In the genomic region with DNA sequence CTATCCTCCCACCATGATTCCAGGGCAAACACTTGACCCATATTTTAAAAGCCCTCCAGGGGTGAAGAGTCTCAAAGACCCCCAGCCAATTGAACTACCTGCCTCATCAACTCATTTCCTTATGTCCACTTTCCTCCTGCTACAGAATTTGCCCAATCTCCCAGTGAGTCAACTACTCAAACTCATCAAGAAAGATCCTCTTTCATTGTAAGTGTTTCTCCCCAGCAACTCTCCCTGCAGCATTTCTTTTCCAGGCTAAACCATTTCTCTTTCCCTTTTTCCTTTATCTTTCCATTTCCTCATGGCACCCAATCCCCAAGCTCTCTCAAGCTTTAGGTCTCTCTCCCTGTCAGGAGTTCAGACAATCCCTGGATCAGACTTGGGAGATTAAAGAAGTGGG, we compare ENCODE assay signal across 10 cellular contexts. TPM values are rescaled to one million over a fixed set of nuclear protein-coding genes. Genes with fewer than 3 reads are reported as not detected.
A peak's percentile ranks its signal among the peaks of the same experiment; 100 is the strongest.
DNase-seq lines count a peak whose midpoint lies in the region; ATAC-seq and TF ChIP-seq lines count a peak whose summit lies in the region.
"Had no signal": no experiment of that assay in that cellular context is flagged by ENCODE, and none has a peak within 500 bp of the region (broad histone marks: within the 10 kb centered on the region; RNA-seq: fewer than 3 reads in every experiment).

No MANE protein-coding gene starts in this region.

- DNase-seq in activated T-cell treated with anti-CD3 and anti-CD28 coated beads, Interleukin-2, amount 50 U/mL, for 72 hours = no peak
- no peak for DNase-seq in activated T-cell treated with anti-CD3 and anti-CD28 coated beads, Interleukin-2, amount 50 U/mL, for 1 hour
- DNase-seq in Panc1 (ENCODE audit: low read depth, low spot score) (no peak), activated gamma-delta T cell treated with Interleukin-2 at 50 U/mL for 16 hours (no peak), NCI-H2196 (lab: John Stamatoyannopoulos, UW; ENCODE audit: unreplicated experiment) (no peak)
- DNase-seq in effector memory CD4-positive, alpha-beta T cell = no peak

- H3K4me3 Mint-ChIP-seq in activated T-cell treated with anti-CD3 and anti-CD28 coated beads, Interleukin-2, amount 50 U/mL, for 72 hours = peak overlapping the region; percentile 91 to 92

- in situ Hi-C loops in Panc1 (cut with HindIII; ENCODE audit: low pct_unique_long_range_greater_than_20kb, low sequenced_read_pairs) = no loop called here

- peaks cover 16% of the 10 kb centered on the region for H3K27me3 Mint-ChIP-seq in activated T-cell treated with anti-CD3 and anti-CD28 coated beads, Interleukin-2, amount 50 U/mL, for 72 hours (ENCODE audit: low read depth)

- H3K27ac ChIP-seq in Panc1 (ENCODE audit: low read length) = peak overlapping the region; percentile 23; the same call in 1 of the 2 replicates
- peak overlapping the region; percentile 34 for H3K27ac ChIP-seq in effector memory CD4-positive, alpha-beta T cell (ENCODE audit: insufficient read depth, low read length, poor library complexity, severe bottlenecking)
- H3K27ac ChIP-seq: brain microvascular endothelial cell, right lobe of liver had no signal

- H3K27me3 ChIP-seq in Panc1 (ENCODE audit: control insufficient read depth, insufficient read depth, low read length) = no peaks in the 10 kb centered on the region
- H3K27me3 ChIP-seq in effector memory CD4-positive, alpha-beta T cell (replicated peaks; ENCODE audit: control insufficient read depth, insufficient read depth, low read length, poor library complexity, severe bottlenecking) = no peaks in the 10 kb centered on the region
- H3K27me3 ChIP-seq in skeletal muscle satellite cell (ENCODE audit: control insufficient read depth, insufficient read depth, low read length) = peaks cover 6% of the 10 kb centered on the region
- H3K27me3 ChIP-seq: brain microvascular endothelial cell had no signal

- POLR2A ChIA-PET in Panc1 (lab: Charles Lee) = no interaction called here

- BruUV-seq in Panc1 (replicated peaks; lab: Mats Ljungman, UMichigan) = TSS peak; percentile 76

- no peaks in the 10 kb centered on the region for H3K9me3 Mint-ChIP-seq in activated T-cell treated with anti-CD3 and anti-CD28 coated beads, Interleukin-2, amount 50 U/mL, for 72 hours

- intact Hi-C loops in Panc1 (cut with micrococcal nuclease; ENCODE audit: unreplicated experiment) = loop anchor here (2.0 kb wide), 1 partner anchor 53 kb away; no protein-coding TSS in a partner anchor

- H3K36me3 Mint-ChIP-seq in activated T-cell treated with anti-CD3 and anti-CD28 coated beads, Interleukin-2, amount 50 U/mL, for 72 hours (ENCODE audit: insufficient read depth in 2 of 2) = peaks cover 4 to 5% of the 10 kb centered on the region in 2 donors

- CTCF ChIA-PET in Panc1 (lab: Charles Lee) = no interaction called here

- no peak overlapping the region for H3K27ac Mint-ChIP-seq in activated T-cell treated with anti-CD3 and anti-CD28 coated beads, Interleukin-2, amount 50 U/mL, for 72 hours

- H3K9me3 ChIP-seq in Panc1 (ENCODE audit: control insufficient read depth, insufficient read depth, low read depth, low read length) (no peaks in the 10 kb centered on the region), skeletal muscle satellite cell (replicated peaks; ENCODE audit: low read length) (no peaks in the 10 kb centered on the region)
- H3K9me3 ChIP-seq in effector memory CD4-positive, alpha-beta T cell (ENCODE audit: control insufficient read depth, low read length) = no peaks in the 10 kb centered on the region
- H3K9me3 ChIP-seq: right lobe of liver had no signal

- H3K4me3 ChIP-seq in Panc1 (ENCODE audit: low read depth in 2 of 2, low read length in 2 of 2) (no peak overlapping the region; a peak in 1 of 4 replicates), skeletal muscle satellite cell (ENCODE audit: low read length) (no peak overlapping the region)
- no peak overlapping the region for H3K4me3 ChIP-seq in effector memory CD4-positive, alpha-beta T cell (ENCODE audit: insufficient read depth, low read depth, low read length, poor library complexity, severe bottlenecking)

- H3K4me1 ChIP-seq in Panc1 (ENCODE audit: control insufficient read depth, insufficient read depth, low read length) (peaks cover 13% of the 10 kb centered on the region), skeletal muscle satellite cell (ENCODE audit: control insufficient read depth, insufficient read depth, low read length) (peaks cover 9% of the 10 kb centered on the region)
- peaks cover 12% of the 10 kb centered on the region for H3K4me1 ChIP-seq in effector memory CD4-positive, alpha-beta T cell (ENCODE audit: control insufficient read depth, insufficient read depth, low read length, poor library complexity, severe bottlenecking)

- H3K9ac ChIP-seq in skeletal muscle satellite cell (ENCODE audit: low read depth, low read length) = no peak overlapping the region

- H3K36me3 ChIP-seq in Panc1 (ENCODE audit: control insufficient read depth, insufficient read depth, low read length) (peaks cover 2% of the 10 kb centered on the region; the same call in 1 of the 2 replicates), skeletal muscle satellite cell (ENCODE audit: insufficient read depth, low read length) (peaks cover 35% of the 10 kb centered on the region)
- peaks cover 21% of the 10 kb centered on the region for H3K36me3 ChIP-seq in effector memory CD4-positive, alpha-beta T cell (ENCODE audit: control insufficient read depth, insufficient read depth, low read length)

- no peak for ATAC-seq in activated T-cell treated with anti-CD3 and anti-CD28 coated beads, Interleukin-2, amount 50 U/mL, for 72 hours (replicated peaks in 1 of 2)
- no peak for ATAC-seq in Panc1
- ATAC-seq in HG03280 (IDR thresholded peaks at IDR 0.05; ENCODE audit: unreplicated experiment) = no peak

- H3K4me1 Mint-ChIP-seq in activated T-cell treated with anti-CD3 and anti-CD28 coated beads, Interleukin-2, amount 50 U/mL, for 72 hours (ENCODE audit: low read depth) = peaks cover 17% of the 10 kb centered on the region

- H3K4me2 ChIP-seq in skeletal muscle satellite cell (ENCODE audit: low read length) = peak overlapping the region; percentile 87

- TF ChIP-seq CTCF in Panc1 (IDR thresholded peaks at IDR 0.05) = no peak

RNA-seq across cellular contexts. Expression of a gene that starts 1.5 kb away (rescaled TPM):
- 1 to 10 TPM; 1.6 to 2.6 TPM for total RNA-seq in activated T-cell treated with anti-CD3 and anti-CD28 coated beads, Interleukin-2, amount 50 U/mL, for 72 hours
- total RNA-seq in Panc1 (2021; ENCODE audit: unreplicated experiment) = 19.1 TPM
- polyA plus RNA-seq in Panc1 (2012; ENCODE audit: insufficient read length) = 28.1 TPM
- total RNA-seq in skeletal muscle satellite cell (2012; rRNA removed) = 0.76 and 0.87 TPM in 2 replicates

RNA-seq across cellular contexts. Expression of a gene that starts 23.5 kb away (rescaled TPM):
- total RNA-seq in activated T-cell treated with anti-CD3 and anti-CD28 coated beads, Interleukin-2, amount 50 U/mL, for 72 hours = 10 to 100 TPM; 68.6 to 77.2 TPM
- 42.7 TPM for total RNA-seq in Panc1 (2021; ENCODE audit: unreplicated experiment)
- polyA plus RNA-seq in Panc1 (2012; ENCODE audit: insufficient read length) = 37.8 TPM
- total RNA-seq in skeletal muscle satellite cell (2012; rRNA removed) = 10.7 and 13.9 TPM in 2 replicates

RNA-seq across cellular contexts. Expression of a gene that starts 26.5 kb away (rescaled TPM):
- total RNA-seq in activated T-cell treated with anti-CD3 and anti-CD28 coated beads, Interleukin-2, amount 50 U/mL, for 72 hours = 10 to 100 TPM; 32.8 to 36.4 TPM
- 52.7 TPM for total RNA-seq in Panc1 (2021; ENCODE audit: unreplicated experiment)
- polyA plus RNA-seq in Panc1 (2012; ENCODE audit: insufficient read length) = 40.9 TPM
- total RNA-seq in skeletal muscle satellite cell (2012; rRNA removed) = 17.3 and 31.9 TPM in 2 replicates

RNA-seq across cellular contexts. Expression of a gene that starts 56.3 kb away (rescaled TPM):
- total RNA-seq in activated T-cell treated with anti-CD3 and anti-CD28 coated beads, Interleukin-2, amount 50 U/mL, for 72 hours = under 1 TPM; 0.32 to 0.43 TPM
- 2.9 TPM for total RNA-seq in Panc1 (2021; ENCODE audit: unreplicated experiment)
- polyA plus RNA-seq in Panc1 (2012; ENCODE audit: insufficient read length) = 2.8 TPM
- total RNA-seq in skeletal muscle satellite cell (2012; rRNA removed) = under 0.01 and 1.1 TPM in 2 replicates
